In the genomic region with DNA sequence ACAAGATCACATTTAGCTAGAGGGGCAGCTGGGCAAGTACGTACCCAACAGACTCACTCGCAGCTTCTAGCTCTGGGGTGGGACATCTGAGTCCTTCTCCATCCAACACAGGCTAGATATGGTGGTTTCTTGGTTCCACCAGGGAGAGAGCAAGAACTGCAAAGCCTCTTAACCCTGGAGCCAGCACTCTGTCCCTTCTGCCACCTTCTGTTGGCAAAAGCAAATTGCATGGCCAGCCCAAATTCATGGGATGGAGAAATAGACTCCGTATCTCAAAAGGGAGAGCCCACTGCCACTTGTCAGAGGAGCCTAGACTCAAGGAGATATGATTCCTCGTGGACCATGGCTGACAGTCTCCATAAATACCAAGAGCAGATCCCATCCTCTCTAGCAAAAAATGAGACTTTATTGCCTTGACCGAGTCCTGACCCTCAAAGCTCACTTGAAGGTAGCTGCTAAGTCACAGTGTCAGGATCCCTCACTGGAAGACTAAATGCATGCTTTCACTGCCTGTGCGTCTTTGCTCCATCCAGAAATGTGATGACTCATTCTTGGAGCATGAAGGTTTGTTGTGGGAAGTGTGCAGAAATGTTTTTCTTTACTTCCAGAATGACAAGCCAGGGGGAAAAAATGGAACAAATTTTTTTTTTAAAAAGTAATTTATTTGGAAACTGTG, we compare ENCODE assay signal across 1 cellular context.
TF ChIP-seq lines count a peak whose summit lies in the region.

No MANE protein-coding gene starts in this region.

TF ChIP-seq in K562, 482 proteins besides CTCF, POLR2A, EP300 and RAD21:
- TF ChIP-seq SMC3 (conservative IDR thresholded peaks at IDR 0.05; ENCODE audit: insufficient read depth, low read depth, low read length) = peak; percentile 76
- no peak for TF ChIP-seq MBD2 (IDR thresholded peaks at IDR 0.05; ENCODE audit: borderline replicate concordance, low read depth)
- no peak for TF ChIP-seq RCOR1 (IDR thresholded peaks at IDR 0.05; ENCODE audit: borderline replicate concordance in 1 of 2, low read depth in 2 of 2, low read length in 2 of 2)
- TF ChIP-seq, protein P1, sequence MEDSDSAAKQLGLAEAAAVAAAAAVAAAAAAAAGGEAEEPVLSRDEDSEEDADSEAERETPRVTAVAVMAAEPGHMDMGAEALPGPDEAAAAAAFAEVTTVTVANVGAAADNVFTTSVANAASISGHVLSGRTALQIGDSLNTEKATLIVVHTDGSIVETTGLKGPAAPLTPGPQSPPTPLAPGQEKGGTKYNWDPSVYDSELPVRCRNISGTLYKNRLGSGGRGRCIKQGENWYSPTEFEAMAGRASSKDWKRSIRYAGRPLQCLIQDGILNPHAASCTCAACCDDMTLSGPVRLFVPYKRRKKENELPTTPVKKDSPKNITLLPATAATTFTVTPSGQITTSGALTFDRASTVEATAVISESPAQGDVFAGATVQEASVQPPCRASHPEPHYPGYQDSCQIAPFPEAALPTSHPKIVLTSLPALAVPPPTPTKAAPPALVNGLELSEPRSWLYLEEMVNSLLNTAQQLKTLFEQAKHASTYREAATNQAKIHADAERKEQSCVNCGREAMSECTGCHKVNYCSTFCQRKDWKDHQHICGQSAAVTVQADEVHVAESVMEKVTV (CRISPR knock-in tag; IDR thresholded peaks at IDR 0.05) = 0 out of 2 replicates have a peak, but pooled peaks have one; percentile 45
- peak; percentile 50; the same call in 1 of the 2 replicates for TF ChIP-seq JUND (IDR thresholded peaks at IDR 0.05; ENCODE audit: borderline replicate concordance, low read depth, low read length)
- TF ChIP-seq JUND (tag; IDR thresholded peaks at IDR 0.05; ENCODE audit: borderline replicate concordance, low read depth, low read length) = peak; percentile 53; the same call in 2 of the 3 replicates
- TF ChIP-seq CBX3 (IDR thresholded peaks at IDR 0.05; ENCODE audit: borderline replicate concordance in 1 of 2, low read length in 2 of 2) = 0 out of 3 replicates have a peak, but pooled peaks of 1 of the 2 experiments have one; percentile 8
- no peak for TF ChIP-seq ARID2 (IDR thresholded peaks at IDR 0.05)
- TF ChIP-seq POLR2AphosphoS5 (IDR thresholded peaks at IDR 0.05; ENCODE audit: control insufficient read depth, insufficient read depth, low read depth, low read length) = no peak
- TF ChIP-seq NFE2L1 (tag; IDR thresholded peaks at IDR 0.05; ENCODE audit: borderline replicate concordance, low read depth) = peak; percentile 64; the same call in 1 of the 2 replicates
- peak; percentile 75 for TF ChIP-seq ZNF316 (IDR thresholded peaks at IDR 0.05)
- TF ChIP-seq, protein P2, sequence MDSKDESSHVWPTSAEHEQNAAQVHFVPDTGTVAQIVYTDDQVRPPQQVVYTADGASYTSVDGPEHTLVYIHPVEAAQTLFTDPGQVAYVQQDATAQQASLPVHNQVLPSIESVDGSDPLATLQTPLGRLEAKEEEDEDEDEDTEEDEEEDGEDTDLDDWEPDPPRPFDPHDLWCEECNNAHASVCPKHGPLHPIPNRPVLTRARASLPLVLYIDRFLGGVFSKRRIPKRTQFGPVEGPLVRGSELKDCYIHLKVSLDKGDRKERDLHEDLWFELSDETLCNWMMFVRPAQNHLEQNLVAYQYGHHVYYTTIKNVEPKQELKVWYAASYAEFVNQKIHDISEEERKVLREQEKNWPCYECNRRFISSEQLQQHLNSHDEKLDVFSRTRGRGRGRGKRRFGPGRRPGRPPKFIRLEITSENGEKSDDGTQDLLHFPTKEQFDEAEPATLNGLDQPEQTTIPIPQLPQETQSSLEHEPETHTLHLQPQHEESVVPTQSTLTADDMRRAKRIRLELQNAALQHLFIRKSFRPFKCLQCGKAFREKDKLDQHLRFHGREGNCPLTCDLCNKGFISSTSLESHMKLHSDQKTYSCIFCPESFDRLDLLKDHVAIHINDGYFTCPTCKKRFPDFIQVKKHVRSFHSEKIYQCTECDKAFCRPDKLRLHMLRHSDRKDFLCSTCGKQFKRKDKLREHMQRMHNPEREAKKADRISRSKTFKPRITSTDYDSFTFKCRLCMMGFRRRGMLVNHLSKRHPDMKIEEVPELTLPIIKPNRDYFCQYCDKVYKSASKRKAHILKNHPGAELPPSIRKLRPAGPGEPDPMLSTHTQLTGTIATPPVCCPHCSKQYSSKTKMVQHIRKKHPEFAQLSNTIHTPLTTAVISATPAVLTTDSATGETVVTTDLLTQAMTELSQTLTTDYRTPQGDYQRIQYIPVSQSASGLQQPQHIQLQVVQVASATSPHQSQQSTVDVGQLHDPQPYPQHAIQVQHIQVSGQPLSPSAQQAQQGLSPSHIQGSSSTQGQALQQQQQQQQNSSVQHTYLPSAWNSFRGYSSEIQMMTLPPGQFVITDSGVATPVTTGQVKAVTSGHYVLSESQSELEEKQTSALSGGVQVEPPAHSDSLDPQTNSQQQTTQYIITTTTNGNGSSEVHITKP (IDR thresholded peaks at IDR 0.05; ENCODE audit: partially characterized antibody) = peak; percentile 65
- TF ChIP-seq CEBPB (tag; IDR thresholded peaks at IDR 0.05) = no peak
- TF ChIP-seq ZNF133 (CRISPR knock-in tag; IDR thresholded peaks at IDR 0.05) = no peak
- peak; percentile 55; the same call in 1 of the 2 replicates for TF ChIP-seq NFE2 (IDR thresholded peaks at IDR 0.05; ENCODE audit: low read depth)
- TF ChIP-seq PTRF (tag; IDR thresholded peaks at IDR 0.05) = no peak
- TF ChIP-seq, protein P3, sequence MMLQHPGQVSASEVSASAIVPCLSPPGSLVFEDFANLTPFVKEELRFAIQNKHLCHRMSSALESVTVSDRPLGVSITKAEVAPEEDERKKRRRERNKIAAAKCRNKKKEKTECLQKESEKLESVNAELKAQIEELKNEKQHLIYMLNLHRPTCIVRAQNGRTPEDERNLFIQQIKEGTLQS (IDR thresholded peaks at IDR 0.05) = peak; percentile 76
- TF ChIP-seq, protein P3 (CRISPR knock-in tag; conservative IDR thresholded peaks at IDR 0.05) = no peak
- no peak for TF ChIP-seq HDAC1 (IDR thresholded peaks at IDR 0.05)
- TF ChIP-seq, protein P4, sequence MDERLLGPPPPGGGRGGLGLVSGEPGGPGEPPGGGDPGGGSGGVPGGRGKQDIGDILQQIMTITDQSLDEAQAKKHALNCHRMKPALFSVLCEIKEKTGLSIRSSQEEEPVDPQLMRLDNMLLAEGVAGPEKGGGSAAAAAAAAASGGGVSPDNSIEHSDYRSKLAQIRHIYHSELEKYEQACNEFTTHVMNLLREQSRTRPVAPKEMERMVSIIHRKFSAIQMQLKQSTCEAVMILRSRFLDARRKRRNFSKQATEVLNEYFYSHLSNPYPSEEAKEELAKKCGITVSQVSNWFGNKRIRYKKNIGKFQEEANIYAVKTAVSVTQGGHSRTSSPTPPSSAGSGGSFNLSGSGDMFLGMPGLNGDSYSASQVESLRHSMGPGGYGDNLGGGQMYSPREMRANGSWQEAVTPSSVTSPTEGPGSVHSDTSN (CRISPR knock-in tag; IDR thresholded peaks at IDR 0.05; ENCODE audit: low read depth) = no peak
- TF ChIP-seq, protein P4 (tag; conservative IDR thresholded peaks at IDR 0.05; ENCODE audit: low read depth) = no peak
- TF ChIP-seq, protein P5, sequence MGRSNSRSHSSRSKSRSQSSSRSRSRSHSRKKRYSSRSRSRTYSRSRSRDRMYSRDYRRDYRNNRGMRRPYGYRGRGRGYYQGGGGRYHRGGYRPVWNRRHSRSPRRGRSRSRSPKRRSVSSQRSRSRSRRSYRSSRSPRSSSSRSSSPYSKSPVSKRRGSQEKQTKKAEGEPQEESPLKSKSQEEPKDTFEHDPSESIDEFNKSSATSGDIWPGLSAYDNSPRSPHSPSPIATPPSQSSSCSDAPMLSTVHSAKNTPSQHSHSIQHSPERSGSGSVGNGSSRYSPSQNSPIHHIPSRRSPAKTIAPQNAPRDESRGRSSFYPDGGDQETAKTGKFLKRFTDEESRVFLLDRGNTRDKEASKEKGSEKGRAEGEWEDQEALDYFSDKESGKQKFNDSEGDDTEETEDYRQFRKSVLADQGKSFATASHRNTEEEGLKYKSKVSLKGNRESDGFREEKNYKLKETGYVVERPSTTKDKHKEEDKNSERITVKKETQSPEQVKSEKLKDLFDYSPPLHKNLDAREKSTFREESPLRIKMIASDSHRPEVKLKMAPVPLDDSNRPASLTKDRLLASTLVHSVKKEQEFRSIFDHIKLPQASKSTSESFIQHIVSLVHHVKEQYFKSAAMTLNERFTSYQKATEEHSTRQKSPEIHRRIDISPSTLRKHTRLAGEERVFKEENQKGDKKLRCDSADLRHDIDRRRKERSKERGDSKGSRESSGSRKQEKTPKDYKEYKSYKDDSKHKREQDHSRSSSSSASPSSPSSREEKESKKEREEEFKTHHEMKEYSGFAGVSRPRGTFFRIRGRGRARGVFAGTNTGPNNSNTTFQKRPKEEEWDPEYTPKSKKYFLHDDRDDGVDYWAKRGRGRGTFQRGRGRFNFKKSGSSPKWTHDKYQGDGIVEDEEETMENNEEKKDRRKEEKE (IDR thresholded peaks at IDR 0.05; ENCODE audit: borderline replicate concordance in 1 of 2, control insufficient read depth in 1 of 2, low read depth in 2 of 2, low read length in 1 of 2) = no peak
- TF ChIP-seq ARID1B (IDR thresholded peaks at IDR 0.05) = 0 out of 2 replicates have a peak, but pooled peaks have one; percentile 12
- TF ChIP-seq SMARCA4 (IDR thresholded peaks at IDR 0.05) = 0 out of 2 replicates have a peak, but pooled peaks have one; percentile 20
- TF ChIP-seq THRAP3 (IDR thresholded peaks at IDR 0.05; ENCODE audit: borderline replicate concordance) = no peak
- TF ChIP-seq ZNF75A (CRISPR knock-in tag; IDR thresholded peaks at IDR 0.05) = no peak
- TF ChIP-seq PCBP1 (IDR thresholded peaks at IDR 0.05; ENCODE audit: low read depth, low read length, poor library complexity, severe bottlenecking) = no peak
- no peak for TF ChIP-seq JUNB (CRISPR knock-in tag; conservative IDR thresholded peaks at IDR 0.05)
- TF ChIP-seq SMAD3 (CRISPR knock-in tag; conservative IDR thresholded peaks at IDR 0.05) = no peak
- TF ChIP-seq MAFG (tag; conservative IDR thresholded peaks at IDR 0.05) = peak; percentile 89
- peak; percentile 68; the same call in 1 of the 2 replicates for TF ChIP-seq TRIM28 (IDR thresholded peaks at IDR 0.05)
- TF ChIP-seq TAL1 (IDR thresholded peaks at IDR 0.05) = no peak
- TF ChIP-seq ZNF644 (tag; IDR thresholded peaks at IDR 0.05; ENCODE audit: low read depth) = no peak
- peak; percentile 79 for TF ChIP-seq C11orf30 (IDR thresholded peaks at IDR 0.05; ENCODE audit: low read depth)
- TF ChIP-seq, protein P6, sequence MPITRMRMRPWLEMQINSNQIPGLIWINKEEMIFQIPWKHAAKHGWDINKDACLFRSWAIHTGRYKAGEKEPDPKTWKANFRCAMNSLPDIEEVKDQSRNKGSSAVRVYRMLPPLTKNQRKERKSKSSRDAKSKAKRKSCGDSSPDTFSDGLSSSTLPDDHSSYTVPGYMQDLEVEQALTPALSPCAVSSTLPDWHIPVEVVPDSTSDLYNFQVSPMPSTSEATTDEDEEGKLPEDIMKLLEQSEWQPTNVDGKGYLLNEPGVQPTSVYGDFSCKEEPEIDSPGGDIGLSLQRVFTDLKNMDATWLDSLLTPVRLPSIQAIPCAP (CRISPR knock-in tag; IDR thresholded peaks at IDR 0.05; ENCODE audit: borderline replicate concordance) = no peak
- TF ChIP-seq OTX1 (CRISPR knock-in tag; IDR thresholded peaks at IDR 0.05) = no peak
- 0 out of 2 replicates have a peak, but pooled peaks have one; percentile 27 for TF ChIP-seq JUN (IDR thresholded peaks at IDR 0.05; ENCODE audit: borderline replicate concordance, low read depth, low read length)
- TF ChIP-seq JUN (CRISPR knock-in tag; IDR thresholded peaks at IDR 0.05; ENCODE audit: borderline replicate concordance) = no peak
